1 cellular context compared by ENCODE assay signal in genomic region chr21:45358261-45358670, GRCh38.
TF ChIP-seq lines count a peak whose summit lies in the region.

No MANE protein-coding gene starts in this region.

TF ChIP-seq in IMR-90, 13 proteins besides CTCF, POLR2A, EP300 and RAD21:
- no peak for TF ChIP-seq RCOR1 (IDR thresholded peaks at IDR 0.05; ENCODE audit: insufficient replicate concordance, low read length)
- no peak for TF ChIP-seq MAFK (IDR thresholded peaks at IDR 0.05; ENCODE audit: low read depth, low read length)
- TF ChIP-seq FOS (IDR thresholded peaks at IDR 0.05; ENCODE audit: low read depth, low read length) = no peak
- no peak for TF ChIP-seq NFE2L2 (IDR thresholded peaks at IDR 0.05; ENCODE audit: low read depth, low read length)
- TF ChIP-seq CHD1 (IDR thresholded peaks at IDR 0.05; ENCODE audit: low read depth, low read length) = no peak
- no peak for TF ChIP-seq MXI1 (IDR thresholded peaks at IDR 0.05; ENCODE audit: borderline replicate concordance, low read depth, low read length)
- no peak for TF ChIP-seq USF2 (IDR thresholded peaks at IDR 0.05; ENCODE audit: low read depth, low read length)
- no peak for TF ChIP-seq CEBPB (IDR thresholded peaks at IDR 0.05; ENCODE audit: low read depth, low read length)
- TF ChIP-seq BHLHE40 (IDR thresholded peaks at IDR 0.05; ENCODE audit: low read depth, low read length) = no peak
- TF ChIP-seq, protein P1, sequence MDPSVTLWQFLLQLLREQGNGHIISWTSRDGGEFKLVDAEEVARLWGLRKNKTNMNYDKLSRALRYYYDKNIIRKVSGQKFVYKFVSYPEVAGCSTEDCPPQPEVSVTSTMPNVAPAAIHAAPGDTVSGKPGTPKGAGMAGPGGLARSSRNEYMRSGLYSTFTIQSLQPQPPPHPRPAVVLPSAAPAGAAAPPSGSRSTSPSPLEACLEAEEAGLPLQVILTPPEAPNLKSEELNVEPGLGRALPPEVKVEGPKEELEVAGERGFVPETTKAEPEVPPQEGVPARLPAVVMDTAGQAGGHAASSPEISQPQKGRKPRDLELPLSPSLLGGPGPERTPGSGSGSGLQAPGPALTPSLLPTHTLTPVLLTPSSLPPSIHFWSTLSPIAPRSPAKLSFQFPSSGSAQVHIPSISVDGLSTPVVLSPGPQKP (IDR thresholded peaks at IDR 0.05; ENCODE audit: borderline replicate concordance, low read depth, low read length) = no peak
- no peak for TF ChIP-seq RFX5 (IDR thresholded peaks at IDR 0.05; ENCODE audit: low read depth, low read length)
- no peak for TF ChIP-seq MAZ (IDR thresholded peaks at IDR 0.05; ENCODE audit: borderline replicate concordance, low read depth, low read length)
